9 cellular contexts compared by ENCODE assay signal in the genomic region with DNA sequence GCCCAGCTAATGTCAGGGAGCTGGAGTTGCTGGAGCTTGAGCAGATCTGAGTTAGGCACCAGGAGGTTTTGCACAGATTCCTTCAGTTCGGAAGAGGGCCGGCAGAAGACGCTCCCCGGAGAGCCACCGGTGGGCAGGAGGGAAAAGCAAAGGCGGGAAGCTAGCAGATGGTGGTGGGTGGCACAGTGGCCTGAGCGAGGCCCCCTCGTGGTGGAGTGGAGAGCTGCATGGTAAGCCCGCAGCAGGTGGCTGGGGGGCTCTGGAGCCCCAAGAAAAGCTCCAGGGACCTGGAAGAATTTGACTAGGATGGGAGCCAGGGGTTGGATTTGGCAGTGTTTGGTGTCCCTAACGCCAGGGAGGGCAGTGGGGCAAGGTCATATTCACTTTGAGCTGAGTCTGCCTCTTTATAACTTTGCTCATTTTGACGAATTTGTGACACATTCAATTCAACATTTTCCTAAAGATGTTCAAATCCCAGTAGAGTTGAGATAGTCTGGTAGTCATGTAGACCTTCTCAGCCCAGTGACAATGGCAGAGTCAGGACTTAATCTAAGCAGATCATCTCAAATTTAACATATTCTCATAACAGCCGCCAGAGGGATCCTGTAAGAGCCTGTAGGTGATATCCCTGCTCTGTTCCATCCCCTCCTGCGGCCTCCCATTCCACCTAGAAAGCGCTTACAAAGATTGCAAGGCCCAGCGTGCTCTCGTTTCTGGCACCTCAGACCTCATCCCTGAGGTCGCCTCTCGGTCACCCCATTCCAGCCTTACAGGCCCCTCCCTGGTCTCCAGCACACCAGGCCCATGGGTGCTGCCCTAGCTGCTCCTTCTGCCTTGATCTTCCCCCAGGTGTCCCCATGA. TPM values are rescaled to one million over a fixed set of nuclear protein-coding genes. Genes with fewer than 3 reads are reported as not detected.
DNase-seq lines count a peak whose midpoint lies in the region; ATAC-seq and TF ChIP-seq lines count a peak whose summit lies in the region.
"Had no signal": no experiment of that assay in that cellular context is flagged by ENCODE, and none has a peak within 500 bp of the region (broad histone marks: within the 10 kb centered on the region; RNA-seq: fewer than 3 reads in every experiment).

No MANE protein-coding gene starts in this region.

- peaks cover 19% of the 10 kb centered on the region for H3K36me3 Mint-ChIP-seq in endodermal cell (ENCODE audit: low read depth)

- no peak for TF ChIP-seq POLR2A in prostate gland (IDR thresholded peaks at IDR 0.05)

- H3K4me1 Mint-ChIP-seq in endodermal cell = no peaks in the 10 kb centered on the region
- H3K4me1 Mint-ChIP-seq: stimulated activated naive CD8-positive, alpha-beta T cell treated with anti-CD3 and anti-CD28 coated beads, Interleukin-15, amount 100 ng/mL, for 72 hours had no signal

- no peaks in the 10 kb centered on the region for H3F3A ChIP-seq in MM.1S (ENCODE audit: insufficient read depth, low read length)

- no peak overlapping the region for H3K27ac ChIP-seq in MM.1S (ENCODE audit: low read length)
- no peak overlapping the region for H3K27ac ChIP-seq in endodermal cell (ENCODE audit: low read depth, low read length)
- no peak overlapping the region for H3K27ac ChIP-seq in prostate gland

- ATAC-seq in HG03439 (IDR thresholded peaks at IDR 0.05; ENCODE audit: unreplicated experiment) = no peak
- ATAC-seq in GM18909 (IDR thresholded peaks at IDR 0.05; ENCODE audit: poor library complexity, unreplicated experiment) = no peak
- no peak for ATAC-seq in GM21825 (IDR thresholded peaks at IDR 0.05; ENCODE audit: unreplicated experiment)
- ATAC-seq: stimulated activated naive CD8-positive, alpha-beta T cell treated with anti-CD3 and anti-CD28 coated beads, Interleukin-15, amount 100 ng/mL, for 72 hours had no signal

- H3K4me1 ChIP-seq in MM.1S (ENCODE audit: low read length) (0 out of 2 replicates have a peak, but pooled peaks cover 3% of the 10 kb centered on the region), endodermal cell (ENCODE audit: control insufficient read depth, insufficient read depth, low read length) (no peaks in the 10 kb centered on the region), prostate gland (replicated peaks) (no peaks in the 10 kb centered on the region)

- TF ChIP-seq CTCF in MM.1S (IDR thresholded peaks at IDR 0.05; ENCODE audit: low read length) (peak; percentile 21), endodermal cell (conservative IDR thresholded peaks at IDR 0.05) (peak; percentile 57), prostate gland (IDR thresholded peaks at IDR 0.05) (peak in 3 of 4 experiments; percentile 34 to 46 (median 41))

- H3K9me3 Mint-ChIP-seq in endodermal cell = peaks cover 54% of the 10 kb centered on the region

- peak; percentile 16 for DNase-seq in Daoy (ENCODE audit: low read depth)
- DNase-seq in MM.1S = no peak
- DNase-seq in endodermal cell = peak; percentile 76
- no peak for DNase-seq in prostate gland (ENCODE audit: low spot score)
- DNase-seq in hepatic stellate cell (ENCODE audit: low spot score) = no peak

- no peak overlapping the region for H3K27ac Mint-ChIP-seq in endodermal cell
- H3K27ac Mint-ChIP-seq: stimulated activated naive CD8-positive, alpha-beta T cell treated with anti-CD3 and anti-CD28 coated beads, Interleukin-15, amount 100 ng/mL, for 72 hours had no signal

- H3K9me2 ChIP-seq in MM.1S (replicated peaks; ENCODE audit: insufficient read depth, low read length) = no peaks in the 10 kb centered on the region

- H3K27me3 Mint-ChIP-seq in endodermal cell (ENCODE audit: insufficient read depth) = peaks cover 34% of the 10 kb centered on the region

- H3K4me2 ChIP-seq in MM.1S (ENCODE audit: low read depth, low read length) = no peak overlapping the region

- H4K20me1 ChIP-seq in MM.1S (ENCODE audit: insufficient read depth, low read length) = no peaks in the 10 kb centered on the region

- H3K9ac ChIP-seq in MM.1S (ENCODE audit: low read length) (no peak overlapping the region), endodermal cell (ENCODE audit: extremely low read depth, low read length, poor library complexity, severe bottlenecking) (no peak overlapping the region)

- no peak overlapping the region for H2AFZ ChIP-seq in MM.1S (ENCODE audit: low read length)

- intact Hi-C loops in prostate gland (cut with DNase I) = no loop called here

- no peaks in the 10 kb centered on the region for H3K79me2 ChIP-seq in MM.1S (ENCODE audit: low read length)

- H3K4me3 ChIP-seq in MM.1S (ENCODE audit: low read length) = no peak overlapping the region
- no peak overlapping the region for H3K4me3 ChIP-seq in endodermal cell (ENCODE audit: low read length)
- H3K4me3 ChIP-seq in prostate gland = no peak overlapping the region

- no peaks in the 10 kb centered on the region for H3K9me3 ChIP-seq in MM.1S (replicated peaks; ENCODE audit: insufficient read depth, low read length)
- H3K9me3 ChIP-seq in endodermal cell (ENCODE audit: control insufficient read depth, low read length) = no peaks in the 10 kb centered on the region
- no peaks in the 10 kb centered on the region for H3K9me3 ChIP-seq in prostate gland

- no peaks in the 10 kb centered on the region for H3K36me3 ChIP-seq in MM.1S (replicated peaks; ENCODE audit: insufficient read depth, low read length)
- no peaks in the 10 kb centered on the region for H3K36me3 ChIP-seq in endodermal cell (ENCODE audit: control insufficient read depth, insufficient read depth, low read length)
- H3K36me3 ChIP-seq in prostate gland = no peaks in the 10 kb centered on the region

- WGBS in endodermal cell (ENCODE audit: insufficient coverage in 1 of 2, insufficient read length in 1 of 2), 2 experiments = 59 to 69% methylated on average over 13 to 17 of the region's 18 CpGs
- WGBS in prostate gland = 70% methylated on average over 18 of the region's 18 CpGs

- no peak overlapping the region for H3K4me3 Mint-ChIP-seq in endodermal cell
- H3K4me3 Mint-ChIP-seq: stimulated activated naive CD8-positive, alpha-beta T cell treated with anti-CD3 and anti-CD28 coated beads, Interleukin-15, amount 100 ng/mL, for 72 hours had no signal

- H3K27me3 ChIP-seq in MM.1S (replicated peaks; ENCODE audit: insufficient read depth, low read length) (no peaks in the 10 kb centered on the region; the same call in 1 of the 2 replicates), endodermal cell (ENCODE audit: control insufficient read depth, insufficient read depth, low read length, poor library complexity, severe bottlenecking) (no peaks in the 10 kb centered on the region), prostate gland (replicated peaks; ENCODE audit: insufficient read depth) (no peaks in the 10 kb centered on the region)

RNA-seq across cellular contexts. Expression of a gene that starts 57.9 kb away (rescaled TPM):
- 0.06 TPM in 1 of 2 replicates, not detected in the other for total RNA-seq in Daoy (2014; rRNA removed; shearing (Covaris generic))
- total RNA-seq in endodermal cell (not detected), prostate gland (100 to 1,000 TPM in 1 of 2 donors, 10 to 100 TPM in 1; 73.7 to 126 TPM)
- not detected for polyA plus RNA-seq in endodermal cell (2013, experiment 1 of 2)
- polyA plus RNA-seq in endodermal cell (2013, experiment 2 of 2) = 0.17 TPM

Comparison
In these comparisons a context has a peak if more than half of its experiments do, and no peak if none do; other contexts are left out.
1. DNase-seq: peak in Daoy (single experiment) and endodermal cell (single experiment); none in MM.1S (single experiment), prostate gland (single experiment) and hepatic stellate cell (single experiment).
2. RNA of a gene that starts 57.9 kb away (total RNA-seq): 73.7 to 126 TPM in prostate gland; not detected in endodermal cell and 0.06 TPM in Daoy; every median in the first group is over 10 times any median in the second.
3. Peak in every context shown above with its lines, with median percentiles within 50 percentile points of each other: CTCF ChIP-seq.